Comparison of ENCODE assay signal across 27 cellular contexts in the genomic region with DNA sequence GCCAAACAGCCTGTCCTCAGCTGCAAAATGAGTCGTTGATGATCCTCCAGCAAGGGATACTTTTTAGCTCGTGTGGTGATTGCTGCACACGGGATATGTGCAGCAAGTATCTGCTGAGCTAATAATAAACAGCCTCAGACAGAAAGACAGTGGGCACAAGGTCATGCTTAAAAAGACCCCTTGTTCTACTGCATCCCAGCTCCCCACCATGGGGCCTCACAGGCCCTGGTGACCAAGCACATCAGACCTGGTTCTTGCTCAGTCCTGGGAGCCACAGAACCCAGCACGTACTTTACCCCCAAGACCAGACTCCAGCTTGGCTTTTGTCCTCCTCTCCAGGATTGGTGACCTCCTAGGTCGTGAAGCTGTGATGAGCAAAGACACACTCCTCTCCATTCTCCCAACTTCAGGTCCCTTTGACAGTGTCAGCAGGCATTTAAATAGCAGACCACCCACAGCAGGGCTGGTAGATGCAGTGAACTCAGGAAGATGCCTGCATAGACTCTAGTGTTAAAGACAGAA. TPM values are rescaled to one million over a fixed set of nuclear protein-coding genes. Genes with fewer than 3 reads are reported as not detected.
DNase-seq lines count a peak whose midpoint lies in the region; ATAC-seq, FAIRE-seq and TF ChIP-seq lines count a peak whose summit lies in the region.
"Had no signal": no experiment of that assay in that cellular context is flagged by ENCODE, and none has a peak within 500 bp of the region (broad histone marks: within the 10 kb centered on the region; RNA-seq: fewer than 3 reads in every experiment).

No MANE protein-coding gene starts in this region.

- H3K4me3 Mint-ChIP-seq in astrocyte (ENCODE audit: unreplicated experiment): no peak overlapping the region
- H3K4me3 Mint-ChIP-seq: activated naive CD4-positive, alpha-beta T cell treated with anti-CD3 and anti-CD28 coated beads, Interleukin-2, amount 50 U/mL, for 24 hours; GM23338; mesothelial cell of epicardium; naive B cell had no signal

- H3K36me3 Mint-ChIP-seq in astrocyte (ENCODE audit: low read depth, unreplicated experiment): no peaks in the 10 kb centered on the region
- H3K36me3 Mint-ChIP-seq: activated naive CD4-positive, alpha-beta T cell treated with anti-CD3 and anti-CD28 coated beads, Interleukin-2, amount 50 U/mL, for 24 hours; mesothelial cell of epicardium; naive B cell had no signal

- H3K27me3 ChIP-seq in astrocyte (ENCODE audit: insufficient read depth, low read length): no peaks in the 10 kb centered on the region
- H3K27me3 ChIP-seq in subcutaneous abdominal adipose tissue (ENCODE audit: control insufficient read depth in 5 of 5, insufficient read depth in 4 of 5, low read length in 5 of 5): no peaks in the 10 kb centered on the region
- H3K27me3 ChIP-seq: SJCRH30, upper lobe of left lung had no signal

- H3K27ac ChIP-seq in astrocyte (ENCODE audit: low read depth, low read length) (peak overlapping the region; percentile 12), subcutaneous abdominal adipose tissue (ENCODE audit: low read depth, low read length) (peak overlapping the region; percentile 98)
- H3K27ac ChIP-seq: BLaER1 treated with 17β-estradiol and CSF1 and Interleukin-3, amounts not matched to agents 10 nM and 100 nM; psoas muscle; SJCRH30; upper lobe of left lung; VCaP had no signal

- H3K4me3 ChIP-seq in astrocyte (ENCODE audit: insufficient read depth, low read depth, low read length) (no peak overlapping the region), subcutaneous abdominal adipose tissue (ENCODE audit: low read depth in 1 of 5, low read length in 5 of 5) (no peak overlapping the region)
- H3K4me3 ChIP-seq: BLaER1 treated with 17β-estradiol and CSF1 and Interleukin-3, amounts not matched to agents 10 nM and 100 nM; GM23338; psoas muscle; SJCRH30; upper lobe of left lung had no signal

- peaks cover 60% of the 10 kb centered on the region for H3K4me1 Mint-ChIP-seq in astrocyte (ENCODE audit: low read depth, unreplicated experiment)

- H3K9ac ChIP-seq in astrocyte (ENCODE audit: low read length): no peak overlapping the region
- H3K9ac ChIP-seq in subcutaneous abdominal adipose tissue (ENCODE audit: low read length in 5 of 5): no peak overlapping the region
- H3K9ac ChIP-seq: BLaER1 treated with 17β-estradiol and CSF1 and Interleukin-3, amounts not matched to agents 10 nM and 100 nM had no signal

- H3K4me2 ChIP-seq in astrocyte (ENCODE audit: low read length): no peak overlapping the region
- H3K4me2 ChIP-seq: GM23338 had no signal

- H3K9me3 ChIP-seq in astrocyte (ENCODE audit: insufficient read depth, low read depth, low read length) (no peaks in the 10 kb centered on the region), subcutaneous abdominal adipose tissue (ENCODE audit: control insufficient read depth in 5 of 5, low read length in 5 of 5) (no peaks in the 10 kb centered on the region)
- H3K9me3 ChIP-seq: BLaER1 treated with 17β-estradiol and CSF1 and Interleukin-3, amounts not matched to agents 10 nM and 100 nM; psoas muscle; upper lobe of left lung had no signal

- peak; percentile 72 for ATAC-seq in left lobe of liver
- ATAC-seq: GM23338, left ventricle myocardium superior, psoas muscle had no signal

- peaks cover 2% of the 10 kb centered on the region for H3K36me3 ChIP-seq in astrocyte (ENCODE audit: insufficient read depth, low read length)
- peaks cover 0 to 4% (median 0%) of the 10 kb centered on the region in 5 donors for H3K36me3 ChIP-seq in subcutaneous abdominal adipose tissue (ENCODE audit: control insufficient read depth in 5 of 5, insufficient read depth in 5 of 5, low read length in 5 of 5)
- H3K36me3 ChIP-seq: BLaER1 treated with 17β-estradiol and CSF1 and Interleukin-3, amounts not matched to agents 10 nM and 100 nM; SJCRH30; upper lobe of left lung had no signal

- FAIRE-seq in astrocyte (lab: Jason Lieb, UNC): no peak

- H3K79me2 ChIP-seq in astrocyte (ENCODE audit: insufficient read depth, low read length): peaks cover 55% of the 10 kb centered on the region

- H3K4me1 ChIP-seq in astrocyte (ENCODE audit: insufficient read depth, low read length) (peaks cover 53% of the 10 kb centered on the region), subcutaneous abdominal adipose tissue (ENCODE audit: control insufficient read depth in 5 of 5, insufficient read depth in 5 of 5, low read length in 5 of 5) (peaks cover 16 to 67% (median 58%) of the 10 kb centered on the region in 5 donors)

- no peaks in the 10 kb centered on the region for H3K9me3 Mint-ChIP-seq in astrocyte (ENCODE audit: unreplicated experiment)
- H3K9me3 Mint-ChIP-seq: activated naive CD4-positive, alpha-beta T cell treated with anti-CD3 and anti-CD28 coated beads, Interleukin-2, amount 50 U/mL, for 24 hours; GM23338; mesothelial cell of epicardium had no signal

- H3K27me3 Mint-ChIP-seq in astrocyte (ENCODE audit: low read depth, unreplicated experiment): no peaks in the 10 kb centered on the region

- no peaks in the 10 kb centered on the region for H4K20me1 ChIP-seq in astrocyte (ENCODE audit: insufficient read depth, low read length)
- H4K20me1 ChIP-seq: BLaER1 treated with 17β-estradiol and CSF1 and Interleukin-3, amounts not matched to agents 10 nM and 100 nM had no signal

- no peak overlapping the region for H2AFZ ChIP-seq in astrocyte (ENCODE audit: low read depth, low read length)
- H2AFZ ChIP-seq: GM23338 had no signal

- no peak overlapping the region for H3K27ac Mint-ChIP-seq in astrocyte (ENCODE audit: unreplicated experiment)
- H3K27ac Mint-ChIP-seq: activated naive CD4-positive, alpha-beta T cell treated with anti-CD3 and anti-CD28 coated beads, Interleukin-2, amount 50 U/mL, for 24 hours; GM23338; mesothelial cell of epicardium; naive B cell had no signal

- DNase-seq in HCEC 1CT (peak; percentile 47), astrocyte (ENCODE audit: low read depth) (no peak), left lobe of liver (ENCODE audit: low spot score) (peak; percentile 69), GM19238 (ENCODE audit: insufficient read length, low spot score) (no peak), NCI-H226 (no peak)
- no peak for DNase-seq in activated CD4-positive, alpha-beta T cell treated with anti-CD3 and anti-CD28 coated beads, Interleukin-2, amount 50 U/mL, for 48 hours
- DNase-seq: activated CD4-positive, alpha-beta T cell treated with anti-CD3 and anti-CD28 coated beads for 4 hours; activated CD8-positive, alpha-beta memory T cell treated with anti-CD3 and anti-CD28 coated beads for 24 hours; activated T-cell treated with anti-CD3 and anti-CD28 coated beads for 4 hours; amniotic stem cell; DMS79 treated with DMSO at 0.1 percent for 48 hours; left ventricle myocardium superior; naive B cell; NCI-H1092 treated with DMSO at 0.1 percent for 48 hours; NCI-H1930; NCI-H526; psoas muscle; SJCRH30; stimulated activated CD4-positive, alpha-beta T cell treated with anti-CD3 and anti-CD28 coated beads, Interleukin-4, amount 100 ng/mL, for 4 hours; SW 1271; upper lobe of left lung had no signal

- no peak for TF ChIP-seq CTCF in astrocyte (IDR thresholded peaks at IDR 0.05; ENCODE audit: insufficient read depth, low read depth, low read length)

RNA-seq across cellular contexts. Expression of a gene that starts 50.5 kb away (rescaled TPM):
- total RNA-seq in astrocyte: 22.0 and 27.3 TPM in 2 replicates
- total RNA-seq in left lobe of liver: 90.5 TPM

Comparison
In these comparisons a context has a peak if more than half of its experiments do, and no peak if none do; other contexts are left out.
1. DNase-seq: peak in HCEC 1CT (single experiment) and left lobe of liver (single experiment); none in astrocyte (single experiment), activated CD4-positive, alpha-beta T cell treated with anti-CD3 and anti-CD28 coated beads, Interleukin-2, amount 50 U/mL, for 48 hours (0 of 2), GM19238 (single experiment) and NCI-H226 (single experiment).